Comparison of ENCODE assay signal across 22 cellular contexts in the genomic region with DNA sequence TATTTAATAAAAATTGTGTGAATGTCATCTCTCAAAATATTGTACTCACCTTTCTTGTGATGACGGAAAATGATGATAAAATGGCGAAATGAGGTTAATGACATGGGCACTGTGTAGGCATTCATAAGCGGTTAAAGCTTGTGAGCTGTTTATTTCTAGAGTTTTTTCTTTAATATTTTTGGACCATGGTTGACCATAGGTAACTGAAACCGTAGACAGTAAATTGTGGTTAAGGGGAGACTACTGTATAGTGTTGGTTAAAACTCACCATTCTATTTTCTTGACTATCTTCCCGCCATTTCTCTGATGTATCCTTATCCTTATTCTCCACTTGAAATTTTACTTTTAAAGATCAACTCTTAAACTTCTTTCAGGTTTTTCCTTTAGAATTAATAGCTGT. TPM values are rescaled to one million over a fixed set of nuclear protein-coding genes. Genes with fewer than 3 reads are reported as not detected.
DNase-seq lines count a peak whose midpoint lies in the region; ATAC-seq, FAIRE-seq and TF ChIP-seq lines count a peak whose summit lies in the region.
"Had no signal": no experiment of that assay in that cellular context is flagged by ENCODE, and none has a peak within 500 bp of the region (broad histone marks: within the 10 kb centered on the region; RNA-seq: fewer than 3 reads in every experiment).

No MANE protein-coding gene starts in this region.

- no peak for TF ChIP-seq CTCF in CD14-positive monocyte (IDR thresholded peaks at IDR 0.05)
- no peak for TF ChIP-seq CTCF in GM12878 (IDR thresholded peaks at IDR 0.05 in 2 of 3, conservative IDR thresholded peaks at IDR 0.05 in 1 of 3; ENCODE audit: control insufficient read depth in 2 of 3, extremely low read depth in 1 of 3, insufficient read depth in 1 of 3, low read depth in 3 of 3, low read length in 3 of 3)
- TF ChIP-seq CTCF in BE2C (IDR thresholded peaks at IDR 0.05; ENCODE audit: low read depth, low read length) = no peak
- TF ChIP-seq CTCF in body of pancreas (IDR thresholded peaks at IDR 0.05) = no peak
- TF ChIP-seq CTCF in mammary epithelial cell (conservative IDR thresholded peaks at IDR 0.05 in 1 of 2, IDR thresholded peaks at IDR 0.05 in 1 of 2; ENCODE audit: extremely low read depth in 1 of 2, insufficient read depth in 1 of 2, low read depth in 1 of 2, low read length in 2 of 2) = no peak

- no peak for TF ChIP-seq EP300 in GM12878 (IDR thresholded peaks at IDR 0.05; ENCODE audit: borderline replicate concordance in 1 of 2, control insufficient read depth in 1 of 2, low read depth in 2 of 2, low read length in 2 of 2)

- no peaks in the 10 kb centered on the region for H3K9me3 Mint-ChIP-seq in CD14-positive monocyte
- no peaks in the 10 kb centered on the region for H3K9me3 Mint-ChIP-seq in IgD-negative memory B cell
- no peaks in the 10 kb centered on the region for H3K9me3 Mint-ChIP-seq in stimulated activated effector memory CD8-positive, alpha-beta T cell treated with anti-CD3 and anti-CD28 coated beads, Interleukin-12 subunit alpha, Interleukin-12 subunit beta, amount 100 ng/mL, for 72 hours
- H3K9me3 Mint-ChIP-seq: CD8-positive, alpha-beta T cell had no signal

- H3K79me2 ChIP-seq in GM12878 (ENCODE audit: control insufficient read depth, insufficient read depth, low read length) (peaks cover 68% of the 10 kb centered on the region), mammary epithelial cell (ENCODE audit: insufficient read depth, low read length) (peaks cover 93% of the 10 kb centered on the region)

- 0 out of 2 replicates have a peak overlapping the region, but pooled peaks have one; percentile 2 for H3K4me2 ChIP-seq in GM12878 (ENCODE audit: control insufficient read depth, insufficient read depth)
- H3K4me2 ChIP-seq in mammary epithelial cell (ENCODE audit: insufficient read depth, low read depth, low read length) = no peak overlapping the region
- H3K4me2 ChIP-seq: SK-N-SH had no signal

- H3K9ac ChIP-seq in GM12878 (ENCODE audit: control insufficient read depth, insufficient read depth, low read length) (no peak overlapping the region), mammary epithelial cell (ENCODE audit: insufficient read depth, low read length) (no peak overlapping the region)
- H3K9ac ChIP-seq: SK-N-SH had no signal

- no peak for TF ChIP-seq RAD21 in GM12878 (IDR thresholded peaks at IDR 0.05; ENCODE audit: insufficient read depth, low read depth, low read length)

- SMC1A ChIA-PET in GM12878 (lab: Charles Lee; ENCODE audit: uncharacterized antibody, unreplicated experiment) = interaction anchor here (0.5 to 2.9 kb wide), 4 partner anchors 12 to 276 kb away, joined by 3 to 8 read pairs (median 4); no protein-coding TSS in a partner anchor

- H3K9me3 ChIP-seq in GM12878 (replicated peaks; ENCODE audit: control insufficient read depth, insufficient read depth, low read length) (no peaks in the 10 kb centered on the region; the same call in 2 of the 3 replicates), BE2C (no peaks in the 10 kb centered on the region; the same call in 1 of the 2 replicates), body of pancreas (no peaks in the 10 kb centered on the region), mammary epithelial cell (replicated peaks; ENCODE audit: insufficient read depth, low read length) (no peaks in the 10 kb centered on the region)
- H3K9me3 ChIP-seq: MG63, SK-N-SH had no signal

- H3K27me3 ChIP-seq in GM12878 (replicated peaks in 1 of 2; ENCODE audit: control insufficient read depth in 2 of 2, insufficient read depth in 2 of 2, low read length in 1 of 2) (no peaks in the 10 kb centered on the region), BE2C (no peaks in the 10 kb centered on the region), body of pancreas (no peaks in the 10 kb centered on the region), mammary epithelial cell (ENCODE audit: insufficient read depth, low read length) (no peaks in the 10 kb centered on the region)
- H3K27me3 ChIP-seq: MG63 had no signal

- H2AFZ ChIP-seq in GM12878 (ENCODE audit: control insufficient read depth, low read depth, low read length) (no peak overlapping the region), mammary epithelial cell (ENCODE audit: low read depth, low read length) (no peak overlapping the region)

- H3K4me1 Mint-ChIP-seq in CD14-positive monocyte = peaks cover 51% of the 10 kb centered on the region
- peaks cover 40 to 57% (median 57%) of the 10 kb centered on the region in 3 donors for H3K4me1 Mint-ChIP-seq in IgD-negative memory B cell
- H3K4me1 Mint-ChIP-seq in stimulated activated effector memory CD8-positive, alpha-beta T cell treated with anti-CD3 and anti-CD28 coated beads, Interleukin-12 subunit alpha, Interleukin-12 subunit beta, amount 100 ng/mL, for 72 hours = peaks cover 60% of the 10 kb centered on the region

- dilution Hi-C loops in mammary epithelial cell (cut with HindIII; ENCODE audit: low sequenced_read_pairs) = no loop called here

- intact Hi-C loops in CD14-positive monocyte (cut with micrococcal nuclease) (no loop called here), GM12878 (cut with micrococcal nuclease; ENCODE audit: unreplicated experiment) (no loop called here), body of pancreas (cut with DNase I) (no loop called here), mammary epithelial cell (cut with micrococcal nuclease) (no loop called here)

- TF ChIP-seq POLR2A in GM12878 (IDR thresholded peaks at IDR 0.05; ENCODE audit: low read depth, low read length) (no peak), body of pancreas (IDR thresholded peaks at IDR 0.05) (no peak)

- RAD21 ChIA-PET in GM12878 (lab: Charles Lee; ENCODE audit: unreplicated experiment) = interaction anchor here (0.6 kb wide), 1 partner anchor 49 kb away, joined by 3 read pairs; no protein-coding TSS in a partner anchor

- no peaks in the 10 kb centered on the region; the same call in 1 of the 2 replicates for H4K20me1 ChIP-seq in GM12878 (ENCODE audit: control insufficient read depth, insufficient read depth)
- H4K20me1 ChIP-seq in mammary epithelial cell (ENCODE audit: insufficient read depth, low read length) = peaks cover 3% of the 10 kb centered on the region

- CTCF ChIA-PET in GM12878 (lab: Yijun Ruan, JAX) = interaction anchor here (0.7 to 2.0 kb wide), 3 partner anchors 11 to 527 kb away, joined by 3 to 4 read pairs (median 3); no protein-coding TSS in a partner anchor
- CTCF ChIA-PET in mammary epithelial cell (lab: Charles Lee; ENCODE audit: low non-redundant PET) = no interaction called here

- BruUV-seq in GM12878 (replicated peaks; lab: Mats Ljungman, UMichigan) (no TSS peak), mammary epithelial cell (replicated peaks; lab: Mats Ljungman, UMichigan) (no TSS peak)

- H3K27ac Mint-ChIP-seq in CD14-positive monocyte (peak overlapping the region; percentile 85 to 97 (median 95)), IgD-negative memory B cell (peak overlapping the region in 2 of 3 donors; percentile 12 to 18)
- H3K27ac Mint-ChIP-seq in stimulated activated effector memory CD8-positive, alpha-beta T cell treated with anti-CD3 and anti-CD28 coated beads, Interleukin-12 subunit alpha, Interleukin-12 subunit beta, amount 100 ng/mL, for 72 hours = peak overlapping the region; percentile 2

- H3K4me1 ChIP-seq in GM12878 (ENCODE audit: control insufficient read depth, insufficient read depth, low read length) = peaks cover 17% of the 10 kb centered on the region
- no peaks in the 10 kb centered on the region for H3K4me1 ChIP-seq in BE2C
- H3K4me1 ChIP-seq in body of pancreas = peaks cover 5% of the 10 kb centered on the region
- no peaks in the 10 kb centered on the region for H3K4me1 ChIP-seq in mammary epithelial cell (ENCODE audit: insufficient read depth, low read length)

- 61% methylated on average over 5 of the region's 5 CpGs for WGBS in GM12878 (ENCODE audit: insufficient coverage, insufficient replicate concordance, low lambda C conversion rate, missing lambda C conversion rate)
- 95 to 96% methylated on average over 5 of the region's 5 CpGs for WGBS in body of pancreas, 2 donors
- WGBS in mammary epithelial cell (ENCODE audit: low coverage, missing lambda C conversion rate) = 98% methylated on average over 5 of the region's 5 CpGs

- peaks cover 0 to 3% (median 1%) of the 10 kb centered on the region in 3 donors for H3K27me3 Mint-ChIP-seq in CD14-positive monocyte (ENCODE audit: low read depth in 3 of 3)
- H3K27me3 Mint-ChIP-seq in IgD-negative memory B cell = no peaks in the 10 kb centered on the region

- FAIRE-seq in GM12878 (lab: Jason Lieb, UNC) = no peak
- FAIRE-seq: H54, HTR-8/SVneo had no signal

- H3K27ac ChIP-seq in GM12878 (ENCODE audit: control insufficient read depth, insufficient read depth) (peak overlapping the region; percentile 17; the same call in 1 of the 2 replicates), body of pancreas (no peak overlapping the region), mammary epithelial cell (ENCODE audit: insufficient read depth, low read depth, low read length) (no peak overlapping the region)

- H3K36me3 ChIP-seq in GM12878 (ENCODE audit: control insufficient read depth in 2 of 2, insufficient read depth in 2 of 2, low read length in 1 of 2) (peaks cover 0 to 13% of the 10 kb centered on the region in 2 experiments; a peak in 2 of 4 replicates), BE2C (peaks cover 9% of the 10 kb centered on the region), body of pancreas (replicated peaks in 1 of 2; ENCODE audit: insufficient read depth in 1 of 2, low read depth in 2 of 2) (no peaks in the 10 kb centered on the region), mammary epithelial cell (ENCODE audit: insufficient read depth, low read length) (peaks cover 10% of the 10 kb centered on the region)

- peaks cover 21 to 42% of the 10 kb centered on the region in 2 donors for H3K36me3 Mint-ChIP-seq in CD14-positive monocyte
- H3K36me3 Mint-ChIP-seq in IgD-negative memory B cell = peaks cover 8% of the 10 kb centered on the region
- H3K36me3 Mint-ChIP-seq in stimulated activated effector memory CD8-positive, alpha-beta T cell treated with anti-CD3 and anti-CD28 coated beads, Interleukin-12 subunit alpha, Interleukin-12 subunit beta, amount 100 ng/mL, for 72 hours = peaks cover 63% of the 10 kb centered on the region

- in situ Hi-C loops in GM12878 (cut with MboI) = no loop called here
- in situ Hi-C loops in mammary epithelial cell (cut with MboI; ENCODE audit: low sequenced_read_pairs in 2 of 2) = no loop called here

- H3K4me3 ChIP-seq in GM12878 (no peak overlapping the region), BE2C (ENCODE audit: low read depth, low read length) (no peak overlapping the region), body of pancreas (no peak overlapping the region), mammary epithelial cell (replicated peaks in 1 of 3; ENCODE audit: insufficient read depth in 1 of 3, low read depth in 2 of 3, low read length in 3 of 3) (no peak overlapping the region)
- H3K4me3 ChIP-seq: MG63 had no signal

- H3K4me3 Mint-ChIP-seq in CD14-positive monocyte (no peak overlapping the region), IgD-negative memory B cell (peak overlapping the region in 3 of 4 donors; percentile 65 to 87 (median 84))
- H3K4me3 Mint-ChIP-seq in stimulated activated effector memory CD8-positive, alpha-beta T cell treated with anti-CD3 and anti-CD28 coated beads, Interleukin-12 subunit alpha, Interleukin-12 subunit beta, amount 100 ng/mL, for 72 hours = no peak overlapping the region
- H3K4me3 Mint-ChIP-seq: CD8-positive, alpha-beta T cell had no signal

- DNase-seq in CD14-positive monocyte (ENCODE audit: low spot score) (no peak), GM12878 (ENCODE audit: low read depth, low spot score) (no peak), BE2C (no peak), body of pancreas (no peak), mammary epithelial cell (no peak), NCI-H748 treated with DMSO at 0.1 percent for 48 hours (lab: John Stamatoyannopoulos, UW) (no peak)
- no peak for DNase-seq in stimulated activated effector memory CD8-positive, alpha-beta T cell treated with anti-CD3 and anti-CD28 coated beads, Interleukin-12 subunit alpha, Interleukin-12 subunit beta, amount 100 ng/mL, for 72 hours (ENCODE audit: low spot score in 2 of 2)
- DNase-seq: Calu3; CD8-positive, alpha-beta T cell; IMR-90; MG63; NCI-H1048; NCI-H1436; NCI-H1930; NCI-H345; NCI-H69; RPMI8226; SHP77 treated with DMSO at 0.1 percent for 48 hours; SK-N-SH had no signal

- ATAC-seq in GM12878 (peak; percentile 78), body of pancreas (no peak)
- no peak for ATAC-seq in stimulated activated effector memory CD8-positive, alpha-beta T cell treated with anti-CD3 and anti-CD28 coated beads, Interleukin-12 subunit alpha, Interleukin-12 subunit beta, amount 100 ng/mL, for 72 hours
- ATAC-seq: CD8-positive, alpha-beta T cell had no signal

- POLR2A ChIA-PET in GM12878 (lab: Charles Lee) = interaction anchor here (1.4 kb wide), 1 partner anchor 12 kb away, joined by 4 read pairs; no protein-coding TSS in a partner anchor

RNA-seq across cellular contexts. Expression of a gene that starts 14.5 kb away (rescaled TPM):
- polyA plus RNA-seq in CD14-positive monocyte = 10 to 100 TPM; 10.2 to 18.2 TPM
- polyA plus RNA-seq in IgD-negative memory B cell = 25.3 TPM
- total RNA-seq in GM12878 (2013; cell fraction: nucleolus; rRNA removed) = 74.1 and 75.7 TPM in 2 replicates
- 13.1 and 13.8 TPM in 2 replicates for total RNA-seq in GM12878 (2014; rRNA removed)
- total RNA-seq in GM12878 (2014; rRNA removed; fragmentation: Illumina TruSeq; extraction: Trizol) = 15.1 and 16.8 TPM in 2 replicates
- total RNA-seq in GM12878 (2021) = 22.3 and 25.0 TPM in 2 replicates
- 6.1 TPM for polyA plus RNA-seq in GM12878 (2011; ENCODE audit: low read depth)
- polyA plus RNA-seq in GM12878 (2011; rRNA removed) = 30.4 and 34.7 TPM in 2 replicates
- 17.3 and 24.5 TPM in 2 replicates for polyA plus RNA-seq in GM12878 (2011; cell fraction: cytosol; rRNA removed)
- 28.3 and 34.8 TPM in 2 replicates for polyA plus RNA-seq in GM12878 (2011; cell fraction: nucleus; rRNA removed)
- 8.0 and 15.5 TPM in 2 replicates for polyA plus RNA-seq in GM12878 (2012)
- polyA plus RNA-seq in GM12878 (2014; fragmentation: Illumina TruSeq; extraction: Trizol) = 17.8 and 18.1 TPM in 2 replicates
- polyA plus RNA-seq in GM12878 (2014; fragmentation: Nextera tagmentation; extraction: Ambion mirVana) = 1 to 10 TPM; 8.6 TPM
- polyA plus RNA-seq in GM12878 (2014; rRNA removed) = 13.8 and 15.2 TPM in 2 replicates
- 10 to 100 TPM; 16.3 to 22.0 TPM for polyA plus RNA-seq in GM12878 (2016; fragmentation: Nextera tagmentation; extraction: Ambion mirVana)
- 90.9 and 109 TPM in 2 replicates for polyA minus RNA-seq in GM12878 (2011; rRNA and poly(A)+ RNA removed)
- polyA minus RNA-seq in GM12878 (2011; cell fraction: cytosol; rRNA and poly(A)+ RNA removed) = 15.5 and 24.2 TPM in 2 replicates
- polyA minus RNA-seq in GM12878 (2011; cell fraction: nucleus; rRNA and poly(A)+ RNA removed) = 48.0 and 72.3 TPM in 2 replicates
- polyA plus RNA-seq in BE2C (2012; ENCODE audit: insufficient read depth, insufficient read length, low read depth) = 35.2 TPM
- 10 to 100 TPM in 1 of 2 donors, 1 to 10 TPM in 1; 6.9 to 22.8 TPM for total RNA-seq in body of pancreas
- 10 to 100 TPM; 22.0 to 30.7 TPM for total RNA-seq in mammary epithelial cell
- polyA plus RNA-seq in mammary epithelial cell = 17.2 TPM
- polyA minus RNA-seq in mammary epithelial cell = 93.1 TPM

Comparison
In these comparisons a context has a peak if more than half of its experiments do, and no peak if none do; other contexts are left out.
1. H3K27ac Mint-ChIP-seq: peak in every context shown above with its lines; median percentile 95 in CD14-positive monocyte; 15 in IgD-negative memory B cell; 2 in stimulated activated effector memory CD8-positive, alpha-beta T cell treated with anti-CD3 and anti-CD28 coated beads, Interleukin-12 subunit alpha, Interleukin-12 subunit beta, amount 100 ng/mL, for 72 hours.
2. H3K4me3 Mint-ChIP-seq: peak in IgD-negative memory B cell (3 of 4); none in CD14-positive monocyte (0 of 2) and stimulated activated effector memory CD8-positive, alpha-beta T cell treated with anti-CD3 and anti-CD28 coated beads, Interleukin-12 subunit alpha, Interleukin-12 subunit beta, amount 100 ng/mL, for 72 hours (single experiment).